8 cellular contexts compared by ENCODE assay signal in the genomic region with DNA sequence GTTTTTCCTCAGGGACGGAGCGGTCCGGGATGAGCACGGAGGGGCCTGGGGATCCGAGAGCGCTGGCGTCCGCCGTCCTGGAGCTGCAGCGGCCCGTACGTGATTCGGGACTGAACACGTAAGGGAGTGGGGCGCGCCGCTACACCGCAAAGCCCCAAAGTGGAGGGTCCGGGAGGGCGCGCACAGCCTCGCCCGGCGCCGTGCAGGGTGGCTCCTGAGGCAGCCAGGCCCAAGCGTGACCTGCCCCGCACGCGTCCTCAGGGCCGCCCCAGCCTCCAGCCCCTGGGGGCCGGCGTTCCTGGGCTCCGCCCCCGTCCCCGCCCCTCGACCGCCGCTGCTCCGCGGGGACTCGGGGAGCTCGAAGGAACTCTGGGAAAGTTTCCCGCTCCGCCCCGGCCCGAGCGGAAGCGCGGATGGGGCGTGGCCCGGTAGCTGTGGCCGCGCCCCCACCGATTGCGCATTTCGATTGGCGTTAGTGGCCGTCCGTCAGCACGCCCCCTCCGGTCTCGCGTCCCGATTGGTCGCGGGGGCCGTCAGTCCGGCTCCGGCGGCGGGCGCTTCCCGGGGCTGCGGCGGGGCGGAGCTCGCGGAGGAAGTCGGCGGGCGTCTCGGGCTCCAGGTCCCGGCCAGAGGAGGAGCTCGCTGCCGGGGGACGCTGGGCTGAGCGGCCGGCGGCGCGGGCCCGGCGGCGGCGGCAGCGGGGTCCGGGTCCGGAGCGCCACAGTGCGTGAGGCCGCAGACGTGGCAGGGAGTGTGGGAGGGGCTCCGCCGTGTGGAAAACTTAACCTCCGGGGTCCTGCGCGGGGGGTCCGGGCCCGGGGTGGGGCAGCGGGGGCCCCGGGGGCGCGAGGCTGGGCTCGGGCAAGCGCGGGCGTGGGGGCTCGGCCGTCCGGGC. TPM values are rescaled to one million over a fixed set of nuclear protein-coding genes. Genes with fewer than 3 reads are reported as not detected.
DNase-seq lines count a peak whose midpoint lies in the region; ATAC-seq and TF ChIP-seq lines count a peak whose summit lies in the region.

A gene (minus strand): TSS at position 270 of the 895 bp plus-strand sequence. CDS start 539 bp downstream, outside the sequence.
A gene (plus strand): TSS at position 620 of the 895 bp plus-strand sequence. CDS start 103 bp downstream, at position 723.

- peak; percentile 84 for DNase-seq in NCI-H1694 (lab: John Stamatoyannopoulos, UW)
- DNase-seq in right atrium auricular region (ENCODE audit: low spot score) = peak; percentile 98
- peak; percentile 99 for DNase-seq in psoas muscle

- H3K27ac ChIP-seq in angular gyrus (ENCODE audit: low read depth, low read length) (peak within 1 kb of the TSS; percentile 45), right atrium auricular region (peak within 1 kb of the TSS; percentile 87 to 88), psoas muscle (peak within 1 kb of the TSS; percentile 89), urinary bladder (ENCODE audit: low read depth) (peak within 1 kb of the TSS; percentile 14)

- H3K4me3 Mint-ChIP-seq in T-helper 1 cell treated with Interleukin-12 subunit alpha and Interleukin-12 subunit beta and Interleukin-4 antibody, amounts not matched to agents 30 μg/mL and 1 μg/mL, for 36 hours = peak within 1 kb of the TSS; percentile 96

- H3K27me3 Mint-ChIP-seq in T-helper 1 cell treated with Interleukin-12 subunit alpha and Interleukin-12 subunit beta and Interleukin-4 antibody, amounts not matched to agents 30 μg/mL and 1 μg/mL, for 36 hours (ENCODE audit: low read depth) = no peaks in the 10 kb centered on the region

- H3K27me3 ChIP-seq in right atrium auricular region (no peaks in the 10 kb centered on the region), psoas muscle (ENCODE audit: insufficient read depth in 3 of 3, low read length in 2 of 3) (no peaks in the 10 kb centered on the region)

- TF ChIP-seq CTCF in right atrium auricular region (IDR thresholded peaks at IDR 0.05) (no peak), psoas muscle (IDR thresholded peaks at IDR 0.05) (no peak)

- H3K36me3 Mint-ChIP-seq in T-helper 1 cell treated with Interleukin-12 subunit alpha and Interleukin-12 subunit beta and Interleukin-4 antibody, amounts not matched to agents 30 μg/mL and 1 μg/mL, for 36 hours (ENCODE audit: low read depth) = peaks cover 27% of the 10 kb centered on the region

- ATAC-seq in GM18498 (IDR thresholded peaks at IDR 0.05; ENCODE audit: unreplicated experiment) = peak; percentile 89
- ATAC-seq in HG02885 (IDR thresholded peaks at IDR 0.05; ENCODE audit: poor library complexity, unreplicated experiment) = peak; percentile 86
- peak; percentile 94 to 96 (median 96) for ATAC-seq in psoas muscle

- H3K4me1 Mint-ChIP-seq in T-helper 1 cell treated with Interleukin-12 subunit alpha and Interleukin-12 subunit beta and Interleukin-4 antibody, amounts not matched to agents 30 μg/mL and 1 μg/mL, for 36 hours (ENCODE audit: low read depth) = peaks cover 42% of the 10 kb centered on the region

- H3K9me3 ChIP-seq in right atrium auricular region (no peaks in the 10 kb centered on the region), psoas muscle (no peaks in the 10 kb centered on the region)

- intact Hi-C loops in psoas muscle (cut with DNase I) = loop anchor here in 1 of 2 donors (5.0 kb wide), 2 partner anchors 78 to 87 kb away; a partner anchor contains a TSS

- H3K36me3 ChIP-seq in right atrium auricular region (peaks cover 19% of the 10 kb centered on the region), psoas muscle (ENCODE audit: insufficient read depth in 1 of 2, low read depth in 1 of 2) (peaks cover 6 to 42% of the 10 kb centered on the region in 2 donors), urinary bladder (ENCODE audit: insufficient read depth) (no peaks in the 10 kb centered on the region)

- H3K27ac Mint-ChIP-seq in T-helper 1 cell treated with Interleukin-12 subunit alpha and Interleukin-12 subunit beta and Interleukin-4 antibody, amounts not matched to agents 30 μg/mL and 1 μg/mL, for 36 hours = peak within 1 kb of the TSS; percentile 78

- H3K4me3 ChIP-seq in right atrium auricular region (peak within 1 kb of the TSS; percentile 83 to 86), psoas muscle (peak within 1 kb of the TSS; percentile 93), urinary bladder (ENCODE audit: low read depth, low read length) (peak within 1 kb of the TSS; percentile 100)

- H3K4me1 ChIP-seq in right atrium auricular region (peaks cover 0 to 54% of the 10 kb centered on the region in 2 donors), psoas muscle (peaks cover 48% of the 10 kb centered on the region), urinary bladder (ENCODE audit: insufficient read depth) (peaks cover 2% of the 10 kb centered on the region)

- 0 to 1% (median 0%) methylated on average over 52 to 120 of the region's 120 CpGs for WGBS in psoas muscle, 3 donors
- WGBS in urinary bladder = under 1% methylated on average over 119 of the region's 120 CpGs

- H3K9me3 Mint-ChIP-seq in T-helper 1 cell treated with Interleukin-12 subunit alpha and Interleukin-12 subunit beta and Interleukin-4 antibody, amounts not matched to agents 30 μg/mL and 1 μg/mL, for 36 hours = no peaks in the 10 kb centered on the region

RNA-seq across cellular contexts. Expression of the first gene that starts in this region (rescaled TPM):
- total RNA-seq in right atrium auricular region = 1 to 10 TPM; 1.9 to 3.5 TPM
- total RNA-seq in psoas muscle = 1 to 10 TPM; 2.8 to 4.6 (median 3.2) TPM
- 1 to 10 TPM; 3.5 to 4.3 (median 4.0) TPM for polyA plus RNA-seq in psoas muscle
- total RNA-seq in urinary bladder = 8.8 TPM
- polyA plus RNA-seq in urinary bladder = 9.3 TPM

RNA-seq across cellular contexts. Expression of the second gene that starts in this region (rescaled TPM):
- total RNA-seq in right atrium auricular region (10 to 100 TPM; 68.7 to 93.4 TPM), psoas muscle (10 to 100 TPM; 32.4 to 56.7 (median 39.9) TPM), urinary bladder (65.7 TPM)
- polyA plus RNA-seq in psoas muscle (10 to 100 TPM; 38.2 to 59.3 (median 54.4) TPM), urinary bladder (57.4 TPM)

Comparison
In these comparisons a context has a peak if more than half of its experiments do, and no peak if none do; other contexts are left out.
1. Peak in every context shown above with its lines: DNase-seq, ATAC-seq, H3K4me3 ChIP-seq and H3K27ac ChIP-seq.
2. H3K27ac ChIP-seq: peak in every context shown above with its lines; median percentile 89 in psoas muscle; 88 in right atrium auricular region; 45 in angular gyrus; 14 in urinary bladder.